1 cellular context compared by ENCODE assay signal in genomic region chr1:161374373-161374772, GRCh38.
TF ChIP-seq lines count a peak whose summit lies in the region.

No MANE protein-coding gene starts in this region.

TF ChIP-seq in WTC11, 78 proteins besides CTCF, POLR2A, EP300 and RAD21 (continued from another document):
- TF ChIP-seq AFF4 (CRISPR knock-in tag; IDR thresholded peaks at IDR 0.05; ENCODE audit: borderline replicate concordance) (no peak), PRRX2 (CRISPR knock-in tag; IDR thresholded peaks at IDR 0.05) (no peak), ZSCAN18 (CRISPR knock-in tag; IDR thresholded peaks at IDR 0.05) (no peak), CREB1 (CRISPR knock-in tag; IDR thresholded peaks at IDR 0.05) (no peak), KAT7 (CRISPR knock-in tag; IDR thresholded peaks at IDR 0.05; ENCODE audit: borderline replicate concordance) (no peak), NR2C2 (CRISPR knock-in tag; IDR thresholded peaks at IDR 0.05) (no peak), ETV6 (CRISPR knock-in tag; IDR thresholded peaks at IDR 0.05) (no peak), RELA (CRISPR knock-in tag; IDR thresholded peaks at IDR 0.05; ENCODE audit: borderline replicate concordance) (no peak), ZNF317 (CRISPR knock-in tag; IDR thresholded peaks at IDR 0.05; ENCODE audit: borderline replicate concordance, low read depth) (no peak), NR3C1 (CRISPR knock-in tag; conservative IDR thresholded peaks at IDR 0.05; ENCODE audit: low read depth) (no peak)
